9 cellular contexts compared by ENCODE assay signal in the genomic region with DNA sequence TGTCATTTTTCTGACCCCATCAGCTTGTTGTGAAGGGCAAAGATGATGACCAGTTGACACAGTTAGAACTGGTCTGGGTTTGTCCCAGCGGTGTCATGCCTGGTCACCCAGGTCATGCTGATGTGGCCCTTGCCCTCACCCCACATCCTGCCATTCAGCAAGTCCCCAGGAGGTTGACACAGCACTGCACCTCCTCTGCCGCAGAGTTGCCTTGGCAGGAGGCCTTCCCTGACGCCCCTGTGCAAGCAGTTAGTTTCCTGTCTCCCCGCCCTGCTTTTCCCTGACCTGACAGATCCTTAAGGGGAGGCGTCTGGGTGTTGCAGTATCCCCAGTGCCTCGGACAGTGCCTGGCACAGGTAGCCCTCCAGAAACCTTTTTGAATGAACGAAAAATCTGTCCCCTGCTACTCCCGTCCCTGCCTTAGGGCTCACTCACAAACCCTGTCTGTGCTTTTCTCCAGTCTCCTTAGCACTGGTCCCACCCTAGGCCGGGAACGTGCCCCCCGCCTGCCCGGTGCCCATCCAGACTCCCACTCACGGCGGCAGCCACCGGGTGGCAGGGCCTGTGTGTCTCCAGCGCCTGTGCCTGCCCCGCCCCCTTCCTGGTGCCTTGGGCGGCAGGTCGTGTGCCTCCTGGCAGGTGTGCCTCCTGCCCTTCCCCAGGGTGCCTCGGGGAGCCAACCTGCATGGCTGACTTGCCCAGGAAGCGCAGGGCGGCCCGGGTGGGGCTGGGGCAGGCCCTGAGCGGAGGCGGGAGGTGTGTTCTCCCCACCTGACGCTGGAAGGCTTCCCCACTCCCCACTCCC. TPM values are rescaled to one million over a fixed set of nuclear protein-coding genes. Genes with fewer than 3 reads are reported as not detected.
DNase-seq lines count a peak whose midpoint lies in the region; ATAC-seq and TF ChIP-seq lines count a peak whose summit lies in the region.
"Had no signal": no experiment of that assay in that cellular context is flagged by ENCODE, and none has a peak within 500 bp of the region (broad histone marks: within the 10 kb centered on the region; RNA-seq: fewer than 3 reads in every experiment).

No MANE protein-coding gene starts in this region.

- H3K9me2 ChIP-seq in neural cell (ENCODE audit: insufficient read depth, low read length): no peaks in the 10 kb centered on the region

- CTCF ChIA-PET in mammary epithelial cell (lab: Charles Lee; ENCODE audit: low non-redundant PET): no interaction called here

- no peaks in the 10 kb centered on the region for H3K9me3 ChIP-seq in mammary epithelial cell (replicated peaks; ENCODE audit: insufficient read depth, low read length)
- no peaks in the 10 kb centered on the region for H3K9me3 ChIP-seq in neural cell (ENCODE audit: low read length)

- peak overlapping the region; percentile 65 for H2AFZ ChIP-seq in mammary epithelial cell (ENCODE audit: low read depth, low read length)
- H2AFZ ChIP-seq in neural cell (ENCODE audit: low read depth, low read length): no peak overlapping the region

- H4K20me1 ChIP-seq in mammary epithelial cell (ENCODE audit: insufficient read depth, low read length): no peaks in the 10 kb centered on the region
- no peaks in the 10 kb centered on the region for H4K20me1 ChIP-seq in neural cell (ENCODE audit: insufficient read depth)

- no peaks in the 10 kb centered on the region for H3K27me3 ChIP-seq in mammary epithelial cell (ENCODE audit: insufficient read depth, low read length)
- no peaks in the 10 kb centered on the region for H3K27me3 ChIP-seq in neural cell (ENCODE audit: insufficient read depth, low read depth, low read length)

- peak overlapping the region; percentile 77 for H3K4me2 ChIP-seq in mammary epithelial cell (ENCODE audit: insufficient read depth, low read depth, low read length)
- H3K4me2 ChIP-seq in neural cell (ENCODE audit: low read length): no peak overlapping the region

- H3K9ac ChIP-seq in mammary epithelial cell (ENCODE audit: insufficient read depth, low read length): no peak overlapping the region
- H3K9ac ChIP-seq in neural cell (ENCODE audit: low read length): peak overlapping the region; percentile 38

- H3F3A ChIP-seq in neural cell (ENCODE audit: insufficient read depth, low read length, poor library complexity, severe bottlenecking): no peaks in the 10 kb centered on the region

- peak; percentile 71 for ATAC-seq in GM18511 (IDR thresholded peaks at IDR 0.05; ENCODE audit: unreplicated experiment)
- ATAC-seq: SK-N-SH treated with all-trans-retinoic acid at 6 μM for 48 hours had no signal

- 9% methylated on average over 22 of the region's 26 CpGs for WGBS in mammary epithelial cell (ENCODE audit: low coverage, missing lambda C conversion rate)

- no peak for TF ChIP-seq EP300 in neural cell (conservative IDR thresholded peaks at IDR 0.05; ENCODE audit: poor library complexity, severe bottlenecking)

- no peak for TF ChIP-seq CTCF in mammary epithelial cell (conservative IDR thresholded peaks at IDR 0.05 in 1 of 2, IDR thresholded peaks at IDR 0.05 in 1 of 2; ENCODE audit: extremely low read depth in 1 of 2, insufficient read depth in 1 of 2, low read depth in 1 of 2, low read length in 2 of 2)
- no peak for TF ChIP-seq CTCF in neural cell (IDR thresholded peaks at IDR 0.05; ENCODE audit: poor library complexity, severe bottlenecking)

- no peaks in the 10 kb centered on the region for H3K36me3 ChIP-seq in mammary epithelial cell (ENCODE audit: insufficient read depth, low read length)
- no peaks in the 10 kb centered on the region for H3K36me3 ChIP-seq in neural cell (ENCODE audit: insufficient read depth, low read length)

- H3K79me2 ChIP-seq in mammary epithelial cell (ENCODE audit: insufficient read depth, low read length) (peaks cover 18% of the 10 kb centered on the region), neural cell (replicated peaks; ENCODE audit: insufficient read depth, low read length) (no peaks in the 10 kb centered on the region)

- no peak overlapping the region for H3K27ac ChIP-seq in mammary epithelial cell (ENCODE audit: insufficient read depth, low read depth, low read length)
- H3K27ac ChIP-seq in neural cell (ENCODE audit: low read length): no peak overlapping the region

- in situ Hi-C loops in mammary epithelial cell (cut with MboI; ENCODE audit: low sequenced_read_pairs in 2 of 2): no loop called here

- H3K4me3 ChIP-seq in mammary epithelial cell (replicated peaks in 1 of 3; ENCODE audit: insufficient read depth in 1 of 3, low read depth in 2 of 3, low read length in 3 of 3): peak overlapping the region in 1 of 3 experiments; percentile 4
- H3K4me3 ChIP-seq in neural cell (ENCODE audit: low read length): no peak overlapping the region

- dilution Hi-C loops in mammary epithelial cell (cut with HindIII; ENCODE audit: low sequenced_read_pairs): no loop called here

- no TSS peak for BruUV-seq in mammary epithelial cell (replicated peaks; lab: Mats Ljungman, UMichigan)

- DNase-seq in M059J (ENCODE audit: low read depth) (peak; percentile 37), mammary epithelial cell (peak; percentile 53), HUDEP-2 (lab: John Stamatoyannopoulos, UW; ENCODE audit: unreplicated experiment in 76 of 76) (no peak), cerebellar nuclear complex (lab: John Stamatoyannopoulos, UW) (no peak), medulla oblongata (ENCODE audit: extremely low spot score) (no peak), NOMO-1 treated with dmso at 0.1 percent for 144 hours (lab: John Stamatoyannopoulos, UW; ENCODE audit: unreplicated experiment) (no peak)

- peaks cover 35% of the 10 kb centered on the region for H3K4me1 ChIP-seq in mammary epithelial cell (ENCODE audit: insufficient read depth, low read length)

- intact Hi-C loops in mammary epithelial cell (cut with micrococcal nuclease): no loop called here

- TF ChIP-seq RAD21 in neural cell (conservative IDR thresholded peaks at IDR 0.05): no peak

TF ChIP-seq in neural cell, 6 proteins besides CTCF, POLR2A, EP300 and RAD21:
- TF ChIP-seq MXI1 (conservative IDR thresholded peaks at IDR 0.05; ENCODE audit: poor library complexity, severe bottlenecking) (no peak), SMC3 (conservative IDR thresholded peaks at IDR 0.05; ENCODE audit: poor library complexity) (no peak), TAF1 (IDR thresholded peaks at IDR 0.05; ENCODE audit: low read depth) (no peak), POLR2AphosphoS5 (IDR thresholded peaks at IDR 0.05) (no peak), EZH2 (IDR thresholded peaks at IDR 0.05; ENCODE audit: borderline replicate concordance, insufficient read depth, low read length, poor library complexity, severe bottlenecking) (no peak)
- TF ChIP-seq, protein P1, sequence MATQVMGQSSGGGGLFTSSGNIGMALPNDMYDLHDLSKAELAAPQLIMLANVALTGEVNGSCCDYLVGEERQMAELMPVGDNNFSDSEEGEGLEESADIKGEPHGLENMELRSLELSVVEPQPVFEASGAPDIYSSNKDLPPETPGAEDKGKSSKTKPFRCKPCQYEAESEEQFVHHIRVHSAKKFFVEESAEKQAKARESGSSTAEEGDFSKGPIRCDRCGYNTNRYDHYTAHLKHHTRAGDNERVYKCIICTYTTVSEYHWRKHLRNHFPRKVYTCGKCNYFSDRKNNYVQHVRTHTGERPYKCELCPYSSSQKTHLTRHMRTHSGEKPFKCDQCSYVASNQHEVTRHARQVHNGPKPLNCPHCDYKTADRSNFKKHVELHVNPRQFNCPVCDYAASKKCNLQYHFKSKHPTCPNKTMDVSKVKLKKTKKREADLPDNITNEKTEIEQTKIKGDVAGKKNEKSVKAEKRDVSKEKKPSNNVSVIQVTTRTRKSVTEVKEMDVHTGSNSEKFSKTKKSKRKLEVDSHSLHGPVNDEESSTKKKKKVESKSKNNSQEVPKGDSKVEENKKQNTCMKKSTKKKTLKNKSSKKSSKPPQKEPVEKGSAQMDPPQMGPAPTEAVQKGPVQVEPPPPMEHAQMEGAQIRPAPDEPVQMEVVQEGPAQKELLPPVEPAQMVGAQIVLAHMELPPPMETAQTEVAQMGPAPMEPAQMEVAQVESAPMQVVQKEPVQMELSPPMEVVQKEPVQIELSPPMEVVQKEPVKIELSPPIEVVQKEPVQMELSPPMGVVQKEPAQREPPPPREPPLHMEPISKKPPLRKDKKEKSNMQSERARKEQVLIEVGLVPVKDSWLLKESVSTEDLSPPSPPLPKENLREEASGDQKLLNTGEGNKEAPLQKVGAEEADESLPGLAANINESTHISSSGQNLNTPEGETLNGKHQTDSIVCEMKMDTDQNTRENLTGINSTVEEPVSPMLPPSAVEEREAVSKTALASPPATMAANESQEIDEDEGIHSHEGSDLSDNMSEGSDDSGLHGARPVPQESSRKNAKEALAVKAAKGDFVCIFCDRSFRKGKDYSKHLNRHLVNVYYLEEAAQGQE (IDR thresholded peaks at IDR 0.05; ENCODE audit: borderline replicate concordance): no peak

RNA-seq across cellular contexts. Expression of a gene that starts 13.0 kb away (rescaled TPM):
- 56.5 and 67.0 TPM in 2 replicates for total RNA-seq in M059J (2014; rRNA removed; shearing (Covaris generic))
- 10 to 100 TPM in 1 of 2 donors, 1 to 10 TPM in 1; 6.5 to 16.4 TPM for total RNA-seq in mammary epithelial cell
- polyA plus RNA-seq in mammary epithelial cell (5.4 TPM), neural cell (16.3 and 20.0 TPM in 2 replicates)
- polyA minus RNA-seq in mammary epithelial cell (6.7 TPM), neural cell (14.9 and 15.7 TPM in 2 replicates)

Comparison
In these comparisons a context has a peak if more than half of its experiments do, and no peak if none do; other contexts are left out.
1. DNase-seq: peak in M059J (single experiment) and mammary epithelial cell (single experiment); none in HUDEP-2 (0 of 76), cerebellar nuclear complex (0 of 2), medulla oblongata (single experiment) and NOMO-1 treated with dmso at 0.1 percent for 144 hours (single experiment).